21 cellular contexts compared by ENCODE assay signal in genomic region chr3:103056953-103057450, GRCh38.
DNase-seq lines count a peak whose midpoint lies in the region; ATAC-seq and TF ChIP-seq lines count a peak whose summit lies in the region.
"Had no signal": no experiment of that assay in that cellular context is flagged by ENCODE, and none has a peak within 500 bp of the region (broad histone marks: within the 10 kb centered on the region; RNA-seq: fewer than 3 reads in every experiment).

No MANE protein-coding gene starts in this region.

- H3F3A ChIP-seq in SK-N-SH (replicated peaks; ENCODE audit: insufficient read depth) (no peaks in the 10 kb centered on the region), PC-3 (ENCODE audit: low read length, unreplicated experiment) (no peaks in the 10 kb centered on the region)

- DNase-seq in SK-N-SH (no peak), PC-3 (peak; percentile 7), dedifferentiated amniotic fluid mesenchymal stem cell (ENCODE audit: extremely low spot score) (no peak), germinal center (ENCODE audit: low spot score) (no peak), NCI-H187 treated with DMSO at 0.1 percent for 48 hours (lab: John Stamatoyannopoulos, UW) (no peak)
- DNase-seq: activated CD4-positive, alpha-beta T cell treated with anti-CD3 and anti-CD28 coated beads, Interleukin-2, amount 50 U/mL, for 4 hours; activated CD8-positive, alpha-beta memory T cell treated with anti-CD3 and anti-CD28 coated beads, Interleukin-2, amount 50 U/mL, for 48 hours; activated naive CD8-positive, alpha-beta T cell treated with anti-CD3 and anti-CD28 coated beads for 36 hours; body of pancreas; islet precursor cell; lower lobe of right lung; NCI-H1417; NCI-H524 treated with DMSO at 0.1 percent for 48 hours; stimulated activated CD4-positive, alpha-beta T cell treated with anti-CD3 and anti-CD28 coated beads, Interleukin-2, amount 100 ng/mL, for 48 hours; stimulated activated naive B cell treated with anti-CD40 and anti-IgM and Interleukin-4, amounts not matched to agents 10 μg/mL and 1 μg/mL and 100 μg/mL, for 72 hours had no signal

- H3K79me2 ChIP-seq in SK-N-SH (ENCODE audit: insufficient read depth) (no peaks in the 10 kb centered on the region), PC-3 (ENCODE audit: low read length) (no peaks in the 10 kb centered on the region)

- H3K9me2 ChIP-seq in SK-N-SH (no peaks in the 10 kb centered on the region), PC-3 (replicated peaks; ENCODE audit: low read length) (no peaks in the 10 kb centered on the region)

- no peak overlapping the region for H2AFZ ChIP-seq in SK-N-SH (ENCODE audit: low read depth)
- H2AFZ ChIP-seq in PC-3 (ENCODE audit: low read length) = no peak overlapping the region

- H3K9ac ChIP-seq in SK-N-SH = no peak overlapping the region
- no peak overlapping the region for H3K9ac ChIP-seq in PC-3 (ENCODE audit: low read length)

- no peaks in the 10 kb centered on the region for H3K9me3 ChIP-seq in SK-N-SH
- H3K9me3 ChIP-seq in PC-3 (ENCODE audit: low read length) = no peaks in the 10 kb centered on the region
- H3K9me3 ChIP-seq in mesodermal cell (ENCODE audit: control insufficient read depth, low read length) = no peaks in the 10 kb centered on the region
- H3K9me3 ChIP-seq: body of pancreas, gastroesophageal sphincter, lower lobe of right lung, thoracic aorta had no signal

- CTCF ChIA-PET in SK-N-SH (lab: Yijun Ruan, JAX) = interaction anchor here (1.2 kb wide), 2 partner anchors 87 to 383 kb away, joined by 3 read pairs; no protein-coding TSS in a partner anchor
- CTCF ChIA-PET in PC-3 (lab: Charles Lee) = no interaction called here

- H3K4me1 ChIP-seq in SK-N-SH (ENCODE audit: control insufficient read depth in 1 of 2, insufficient read depth in 2 of 2, low read depth in 1 of 2, low read length in 1 of 2) (peaks cover 17% of the 10 kb centered on the region in 2 experiments; a peak in 3 of 4 replicates), PC-3 (ENCODE audit: insufficient read depth, low read length) (no peaks in the 10 kb centered on the region), mesodermal cell (ENCODE audit: control insufficient read depth, insufficient read depth, low read length, poor library complexity, severe bottlenecking) (peaks cover 30% of the 10 kb centered on the region)
- H3K4me1 ChIP-seq: body of pancreas, gastroesophageal sphincter, lower lobe of right lung had no signal

- WGBS in SK-N-SH (ENCODE audit: low lambda C conversion rate) = 36% methylated on average over 8 of the region's 8 CpGs
- 90 to 91% methylated on average over 4 to 7 of the region's 8 CpGs for WGBS in mesodermal cell (ENCODE audit: insufficient coverage in 2 of 2), 2 experiments

- H4K20me1 ChIP-seq in SK-N-SH (ENCODE audit: insufficient read depth) (no peaks in the 10 kb centered on the region), PC-3 (ENCODE audit: low read length) (no peaks in the 10 kb centered on the region)

- H3K36me3 ChIP-seq in SK-N-SH (replicated peaks in 1 of 2; ENCODE audit: control insufficient read depth in 1 of 2, insufficient read depth in 2 of 2, low read length in 1 of 2) = no peaks in the 10 kb centered on the region
- no peaks in the 10 kb centered on the region for H3K36me3 ChIP-seq in PC-3 (ENCODE audit: low read depth, low read length)
- no peaks in the 10 kb centered on the region for H3K36me3 ChIP-seq in mesodermal cell (ENCODE audit: control insufficient read depth, insufficient read depth, low read length)
- H3K36me3 ChIP-seq: gastroesophageal sphincter, lower lobe of right lung, thoracic aorta had no signal

- intact Hi-C loops in PC-3 (cut with micrococcal nuclease) = no loop called here

- ATAC-seq in SK-N-SH treated with all-trans-retinoic acid at 6 μM for 48 hours (peak; percentile 48; the same call in 1 of the 3 replicates), PC-3 (no peak; the same call in 1 of the 2 replicates), GM21526 (IDR thresholded peaks at IDR 0.05; ENCODE audit: low FRiP score, unreplicated experiment) (no peak)
- ATAC-seq: body of pancreas; gastroesophageal sphincter; lower lobe of right lung; stimulated activated naive B cell treated with anti-CD40 and anti-IgM and Interleukin-4, amounts not matched to agents 10 μg/mL and 1 μg/mL and 100 μg/mL, for 72 hours had no signal

- TF ChIP-seq EP300 in SK-N-SH (IDR thresholded peaks at IDR 0.05; ENCODE audit: borderline replicate concordance in 1 of 2, low read depth in 1 of 2, low read length in 1 of 2) = no peak

- no peaks in the 10 kb centered on the region for H3K27me3 ChIP-seq in SK-N-SH (ENCODE audit: insufficient read depth)
- no peaks in the 10 kb centered on the region for H3K27me3 ChIP-seq in PC-3 (ENCODE audit: low read length)
- H3K27me3 ChIP-seq: body of pancreas, gastroesophageal sphincter had no signal

- TF ChIP-seq CTCF in SK-N-SH (IDR thresholded peaks at IDR 0.05) = no peak
- no peak for TF ChIP-seq CTCF in PC-3 (conservative IDR thresholded peaks at IDR 0.05; ENCODE audit: low read depth, low read length)

- TF ChIP-seq RAD21 in SK-N-SH (IDR thresholded peaks at IDR 0.05; ENCODE audit: low read length) = no peak

- no TSS peak for BruUV-seq in PC-3 (replicated peaks; lab: Mats Ljungman, UMichigan)

- H3K4me2 ChIP-seq in SK-N-SH (no peak overlapping the region), PC-3 (ENCODE audit: low read length) (no peak overlapping the region)

- H3K27ac ChIP-seq in SK-N-SH (ENCODE audit: low read depth in 2 of 2, low read length in 1 of 2) (peak overlapping the region in 1 of 2 experiments; percentile 39; a peak in 2 of 4 replicates), PC-3 (ENCODE audit: low read length) (no peak overlapping the region), mesodermal cell (ENCODE audit: low read depth, low read length, severe bottlenecking) (peak overlapping the region; percentile 48)
- H3K27ac ChIP-seq: 22Rv1, body of pancreas, gastroesophageal sphincter, lower lobe of right lung, thoracic aorta had no signal

- H3K4me3 ChIP-seq in SK-N-SH (ENCODE audit: low read depth in 2 of 2, low read length in 1 of 2) = no peak overlapping the region
- no peak overlapping the region for H3K4me3 ChIP-seq in PC-3 (ENCODE audit: low read length)
- no peak overlapping the region for H3K4me3 ChIP-seq in mesodermal cell (ENCODE audit: extremely low read depth, insufficient read depth, low read length, poor library complexity, severe bottlenecking)
- H3K4me3 ChIP-seq: body of pancreas, gastroesophageal sphincter, lower lobe of right lung, thoracic aorta had no signal

- POLR2A ChIA-PET in SK-N-SH (lab: Yijun Ruan, JAX) = no interaction called here
- POLR2A ChIA-PET in PC-3 (lab: Charles Lee; ENCODE audit: unreplicated experiment) = no interaction called here

TF ChIP-seq in SK-N-SH treated with all-trans-retinoic acid at 6 μM for 48 hours, 23 proteins besides CTCF, POLR2A, EP300 and RAD21 (continues in another document):
- TF ChIP-seq PPARA (CRISPR knock-in tag; IDR thresholded peaks at IDR 0.05; ENCODE audit: borderline replicate concordance) = no peak
- no peak for TF ChIP-seq POU6F1 (CRISPR knock-in tag; IDR thresholded peaks at IDR 0.05; ENCODE audit: borderline replicate concordance, low read depth)
- no peak for TF ChIP-seq ISL1 (CRISPR knock-in tag; IDR thresholded peaks at IDR 0.05)
- TF ChIP-seq CSDC2 (CRISPR knock-in tag; IDR thresholded peaks at IDR 0.05) = no peak
- TF ChIP-seq ZFP30 (CRISPR knock-in tag; IDR thresholded peaks at IDR 0.05) = no peak

TF ChIP-seq in SK-N-SH, 30 proteins besides CTCF, POLR2A, EP300 and RAD21 (continues in another document):
- TF ChIP-seq FOSL2 (IDR thresholded peaks at IDR 0.05; ENCODE audit: borderline replicate concordance, low read depth) (no peak), RXRA (IDR thresholded peaks at IDR 0.05; ENCODE audit: borderline replicate concordance, low read depth) (no peak), ZBTB33 (IDR thresholded peaks at IDR 0.05; ENCODE audit: borderline replicate concordance, low read depth) (no peak), IRF3 (IDR thresholded peaks at IDR 0.05; ENCODE audit: low read depth, low read length) (no peak), POLR2AphosphoS5 (IDR thresholded peaks at IDR 0.05; ENCODE audit: low read depth, low read length) (no peak), PBX3 (IDR thresholded peaks at IDR 0.05) (no peak), RFX5 (IDR thresholded peaks at IDR 0.05; ENCODE audit: low read length) (no peak), NFIC (IDR thresholded peaks at IDR 0.05; ENCODE audit: borderline replicate concordance) (no peak), ELF1 (IDR thresholded peaks at IDR 0.05) (no peak), TAF1 (IDR thresholded peaks at IDR 0.05; ENCODE audit: borderline replicate concordance, low read depth, low read length) (no peak)
